In genomic region chr5:16413461-16413860, GRCh38 we compare ENCODE assay signal across 24 cellular contexts.
"Had no signal": no experiment of that assay in that cellular context is flagged by ENCODE, and none has a peak within 500 bp of the region (broad histone marks: within the 10 kb centered on the region; RNA-seq: fewer than 3 reads in every experiment).

No MANE protein-coding gene starts in this region.

- FAIRE-seq: HepG2 had no signal

- H3K9me3 ChIP-seq: SJSA1 had no signal

- H3K4me1 ChIP-seq: SJSA1 had no signal

- H3K4me3 ChIP-seq: SJSA1, SK-N-MC had no signal

- H3K36me3 ChIP-seq: SJSA1 had no signal

- DNase-seq: IMR-90, Karpas-422, KG1, MM.1S, NCI-H1092 treated with DMSO at 0.1 percent for 48 hours, NCI-H1436, NCI-H187, NCI-H2029, NCI-H2081 treated with DMSO at 0.1 percent for 48 hours, NCI-H2171, NCI-H226, NCI-H446, NCI-H510A, NCI-H524 treated with DMSO at 0.1 percent for 48 hours, NCI-H69, NCI-H774, PC-3, Right ventricle myocardium superior, SIG-M5 had no signal

- H3K27ac ChIP-seq: RWPE1, SJSA1, SK-N-MC had no signal

- ATAC-seq: HepG2, Panc1, PC-3 had no signal
